Comparison of ENCODE assay signal across 8 cellular contexts in genomic region chrX:71540801-71541545, GRCh38. TPM values are rescaled to one million over a fixed set of nuclear protein-coding genes. Genes with fewer than 3 reads are reported as not detected.
DNase-seq lines count a peak whose midpoint lies in the region; ATAC-seq, FAIRE-seq and TF ChIP-seq lines count a peak whose summit lies in the region.

No MANE protein-coding gene starts in this region.

- no peaks in the 10 kb centered on the region for H3K27me3 ChIP-seq in PC-3 (ENCODE audit: low read length)
- no peaks in the 10 kb centered on the region for H3K27me3 ChIP-seq in mesendoderm (ENCODE audit: insufficient read depth, low read length, poor library complexity)

- no peak for FAIRE-seq in frontal cortex (lab: Jason Lieb, UNC)

- H2BK5ac ChIP-seq in mesendoderm (ENCODE audit: low read length) = no peak overlapping the region

- no peak for TF ChIP-seq CTCF in PC-3 (conservative IDR thresholded peaks at IDR 0.05; ENCODE audit: low read depth, low read length)

- BruUV-seq in PC-3 (replicated peaks; lab: Mats Ljungman, UMichigan) = TSS peak; percentile 60

- DNase-seq in PC-3 (no peak), mesendoderm (peak; percentile 24), NCI-H146 treated with DMSO at 0.1 percent for 48 hours (lab: John Stamatoyannopoulos, UW; ENCODE audit: unreplicated experiment) (no peak), frontal cortex (ENCODE audit: low spot score in 2 of 2) (no peak), HT-29 (ENCODE audit: low spot score) (no peak)
- DNase-seq in stimulated activated CD4-positive, alpha-beta T cell treated with anti-CD3 and anti-CD28 coated beads, Interleukin-1b, Interleukin-23, amount 100 ng/mL, for 48 hours = no peak

- no peaks in the 10 kb centered on the region for H3K9me3 ChIP-seq in PC-3 (ENCODE audit: low read length)

- H3K4me3 ChIP-seq in PC-3 (ENCODE audit: low read length) (peak overlapping the region; percentile 11; the same call in 1 of the 2 replicates), mesendoderm (ENCODE audit: low read length) (no peak overlapping the region)

- no peak overlapping the region for H2BK120ac ChIP-seq in mesendoderm (ENCODE audit: low read depth, low read length)

- H3K18ac ChIP-seq in mesendoderm (ENCODE audit: low read length) = no peak overlapping the region

- H3K23ac ChIP-seq in mesendoderm (ENCODE audit: low read length) = no peak overlapping the region

- POLR2A ChIA-PET in PC-3 (lab: Charles Lee; ENCODE audit: unreplicated experiment) = interaction anchor here (0.7 kb wide), 1 partner anchor 33 kb away, joined by 14 read pairs; no protein-coding TSS in a partner anchor

- CTCF ChIA-PET in PC-3 (lab: Charles Lee) = no interaction called here

- peaks cover 66% of the 10 kb centered on the region for H3K4me1 ChIP-seq in PC-3 (ENCODE audit: insufficient read depth, low read length)
- H3K4me1 ChIP-seq in mesendoderm (ENCODE audit: control insufficient read depth, low read depth, low read length) = no peaks in the 10 kb centered on the region

- ATAC-seq in GM18873 (IDR thresholded peaks at IDR 0.05; ENCODE audit: low FRiP score, unreplicated experiment) (peak; percentile 70), HG02642 (IDR thresholded peaks at IDR 0.05; ENCODE audit: poor library complexity, unreplicated experiment) (peak; percentile 85), PC-3 (no peak)

- H4K8ac ChIP-seq in mesendoderm (ENCODE audit: low read depth, low read length) = no peak overlapping the region

- H3K4me2 ChIP-seq in PC-3 (ENCODE audit: low read length) (peak overlapping the region; percentile 78), mesendoderm (ENCODE audit: low read length) (no peak overlapping the region)

- no peaks in the 10 kb centered on the region for H3K79me1 ChIP-seq in mesendoderm (ENCODE audit: low read length)

- H3K9me2 ChIP-seq in PC-3 (replicated peaks; ENCODE audit: low read length) = no peaks in the 10 kb centered on the region

- H2AFZ ChIP-seq in PC-3 (ENCODE audit: low read length) = no peak overlapping the region

- no peak overlapping the region for H3K9ac ChIP-seq in PC-3 (ENCODE audit: low read length)
- no peak overlapping the region for H3K9ac ChIP-seq in mesendoderm (ENCODE audit: low read length)

- no peak overlapping the region for H2AK5ac ChIP-seq in mesendoderm (ENCODE audit: low read length)

- H3K56ac ChIP-seq in mesendoderm (ENCODE audit: low read length) = no peak overlapping the region

- intact Hi-C loops in PC-3 (cut with micrococcal nuclease) = no loop called here

- H3K36me3 ChIP-seq in PC-3 (ENCODE audit: low read depth, low read length) (peaks cover 50% of the 10 kb centered on the region), mesendoderm (ENCODE audit: control insufficient read depth, insufficient read depth, low read length) (no peaks in the 10 kb centered on the region)

- peaks cover 91% of the 10 kb centered on the region for H4K20me1 ChIP-seq in PC-3 (ENCODE audit: low read length)

- peak overlapping the region; percentile 87 for H3K27ac ChIP-seq in PC-3 (ENCODE audit: low read length)
- no peak overlapping the region for H3K27ac ChIP-seq in mesendoderm (ENCODE audit: low read depth, low read length)

- peaks cover 94% of the 10 kb centered on the region for H3K79me2 ChIP-seq in PC-3 (ENCODE audit: low read length)
- peaks cover 75% of the 10 kb centered on the region for H3K79me2 ChIP-seq in mesendoderm (ENCODE audit: control insufficient read depth, insufficient read depth, low read length)

- WGBS in mesendoderm (ENCODE audit: extremely low coverage, insufficient coverage, low lambda C conversion rate) = 100% methylated on average over 2 of the region's 7 CpGs

- H3F3A ChIP-seq in PC-3 (ENCODE audit: low read length, unreplicated experiment) = peaks cover 17% of the 10 kb centered on the region

- no peak overlapping the region for H2BK15ac ChIP-seq in mesendoderm (replicated peaks; ENCODE audit: low read depth)

- H3K4ac ChIP-seq in mesendoderm (ENCODE audit: low read depth, low read length) = no peak overlapping the region

- no peak overlapping the region for H4K5ac ChIP-seq in mesendoderm (ENCODE audit: low read length)

RNA-seq across cellular contexts. Expression of gene OGT, which starts 8.1 kb away (rescaled TPM):
- total RNA-seq in PC-3 (2014; rRNA removed) (94.2 and 99.8 TPM in 2 replicates), frontal cortex (230 TPM)
- 37.4 TPM for polyA plus RNA-seq in mesendoderm (2013, experiment 1 of 2)
- polyA plus RNA-seq in mesendoderm (2013, experiment 2 of 2) = 35.7 TPM
- total RNA-seq in HT-29 (2014; rRNA removed; shearing (Covaris generic)) = 87.4 and 97.9 TPM in 2 replicates

RNA-seq across cellular contexts. Expression of gene GCNA, which starts 37.3 kb away (rescaled TPM):
- 1.6 and 2.9 TPM in 2 replicates for total RNA-seq in PC-3 (2014; rRNA removed)
- 1.1 TPM for polyA plus RNA-seq in mesendoderm (2013, experiment 1 of 2)
- polyA plus RNA-seq in mesendoderm (2013, experiment 2 of 2) = 0.97 TPM
- total RNA-seq in frontal cortex = 2.0 TPM
- total RNA-seq in HT-29 (2014; rRNA removed; shearing (Covaris generic)) = 0.70 and 2.1 TPM in 2 replicates
